Comparison of ENCODE assay signal across 26 cellular contexts in the genomic region with DNA sequence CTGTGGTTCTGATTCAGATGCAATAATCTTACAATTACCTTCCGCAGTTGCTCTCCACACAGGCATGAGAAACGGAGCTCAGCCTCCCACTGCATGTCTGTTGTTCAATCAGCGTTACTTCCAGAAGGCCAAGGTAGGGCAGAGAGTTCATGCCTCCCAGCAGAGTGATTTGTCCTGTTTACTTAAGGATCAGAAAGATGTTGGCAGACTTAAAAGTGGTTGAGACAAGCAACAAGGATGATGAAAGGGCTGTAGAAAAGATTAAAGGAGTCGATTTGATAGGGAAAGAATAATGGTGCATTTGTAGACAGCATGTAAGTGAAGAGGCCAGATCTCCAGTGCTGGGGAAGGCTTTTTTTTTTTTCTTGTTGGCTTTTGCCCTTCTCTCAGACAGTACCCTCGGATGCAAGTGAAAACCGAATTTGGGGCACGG. TPM values are rescaled to one million over a fixed set of nuclear protein-coding genes. Genes with fewer than 3 reads are reported as not detected.
A peak's percentile ranks its signal among the peaks of the same experiment; 100 is the strongest.
DNase-seq lines count a peak whose midpoint lies in the region; FAIRE-seq and TF ChIP-seq lines count a peak whose summit lies in the region.
"Had no signal": no experiment of that assay in that cellular context is flagged by ENCODE, and none has a peak within 500 bp of the region (broad histone marks: within the 10 kb centered on the region; RNA-seq: fewer than 3 reads in every experiment).

No MANE protein-coding gene starts in this region.

- no peak overlapping the region for H3K4me3 ChIP-seq in LNCaP clone FGC (ENCODE audit: low read depth, low read length)
- no peak overlapping the region for H3K4me3 ChIP-seq in bronchial epithelial cell (ENCODE audit: low read depth, low read length)
- H3K4me3 ChIP-seq in small intestine (ENCODE audit: low read depth in 1 of 2, low read length in 2 of 2) = no peak overlapping the region
- H3K4me3 ChIP-seq in prostate gland = no peak overlapping the region
- H3K4me3 ChIP-seq: breast epithelium, coronary artery, MG63, spleen, tibial nerve had no signal

- H3K36me3 ChIP-seq in bronchial epithelial cell (ENCODE audit: control insufficient read depth, insufficient read depth, low read length) (no peaks in the 10 kb centered on the region), small intestine (ENCODE audit: control insufficient read depth in 2 of 2, insufficient read depth in 2 of 2, low read length in 2 of 2) (no peaks in the 10 kb centered on the region), prostate gland (no peaks in the 10 kb centered on the region)
- H3K36me3 ChIP-seq: breast epithelium, MG63, spleen, tibial nerve had no signal

- H3K27me3 ChIP-seq in bronchial epithelial cell (ENCODE audit: control insufficient read depth, insufficient read depth, low read length) (no peaks in the 10 kb centered on the region), small intestine (ENCODE audit: control insufficient read depth in 2 of 2, insufficient read depth in 2 of 2, low read length in 2 of 2) (no peaks in the 10 kb centered on the region), prostate gland (replicated peaks; ENCODE audit: insufficient read depth) (no peaks in the 10 kb centered on the region)
- H3K27me3 ChIP-seq: breast epithelium, MG63, spleen, tibial nerve had no signal

- TF ChIP-seq POLR2A in prostate gland (IDR thresholded peaks at IDR 0.05) = no peak

- H3K4me1 ChIP-seq in small intestine (ENCODE audit: control insufficient read depth in 2 of 2, insufficient read depth in 1 of 2, low read depth in 1 of 2, low read length in 1 of 2) = peaks cover 0 to 2% of the 10 kb centered on the region in 2 donors
- H3K4me1 ChIP-seq in prostate gland (replicated peaks) = no peaks in the 10 kb centered on the region
- H3K4me1 ChIP-seq: breast epithelium, tibial nerve had no signal

- DNase-seq in LNCaP clone FGC (ENCODE audit: low read depth) (peak; percentile 26), bronchial epithelial cell (ENCODE audit: low read depth) (peak; percentile 93), small intestine (peak; percentile 44), prostate gland (ENCODE audit: low spot score) (no peak), NCI-H526 (lab: John Stamatoyannopoulos, UW) (no peak)
- DNase-seq: activated CD4-positive, alpha-beta T cell treated with anti-CD3 and anti-CD28 coated beads for 1 hour; activated naive CD4-positive, alpha-beta T cell treated with Interleukin-2 at 50 U/mL for 16 hours; activated T-cell treated with anti-CD3 and anti-CD28 coated beads, Interleukin-2, amount 50 U/mL, for 4 hours; amniotic stem cell; CD4-positive, alpha-beta memory T cell; H7; MG63; NCI-H1417; NCI-H526 treated with DMSO at 0.1 percent for 48 hours; nucleus accumbens; retina; stimulated activated naive CD8-positive, alpha-beta T cell treated with anti-CD3 and anti-CD28 coated beads, Interleukin-15, amount 100 ng/mL, for 72 hours had no signal

- no peak for FAIRE-seq in bronchial epithelial cell (lab: Jason Lieb, UNC)
- no peak for FAIRE-seq in small intestine (lab: Jason Lieb, UNC)
- FAIRE-seq: kidney had no signal

- no peaks in the 10 kb centered on the region for H3K9me3 ChIP-seq in small intestine (ENCODE audit: control insufficient read depth, low read depth)
- no peaks in the 10 kb centered on the region for H3K9me3 ChIP-seq in prostate gland
- H3K9me3 ChIP-seq: breast epithelium, MG63, spleen, tibial nerve had no signal

- no peak for TF ChIP-seq CTCF in LNCaP clone FGC (IDR thresholded peaks at IDR 0.05; ENCODE audit: control insufficient read depth, extremely low read depth, insufficient read depth)
- no peak for TF ChIP-seq CTCF in bronchial epithelial cell (IDR thresholded peaks at IDR 0.05; ENCODE audit: insufficient read depth, low read length, severe bottlenecking)
- no peak for TF ChIP-seq CTCF in prostate gland (IDR thresholded peaks at IDR 0.05)

- WGBS in small intestine, 3 donors = 20 to 63% (median 32%) methylated on average over 7 of the region's 7 CpGs
- WGBS in prostate gland = 44% methylated on average over 7 of the region's 7 CpGs

- intact Hi-C loops in prostate gland (cut with DNase I) = no loop called here

- H3K27ac ChIP-seq in small intestine (ENCODE audit: low read depth in 1 of 2, low read length in 1 of 2) = no peak overlapping the region
- H3K27ac ChIP-seq in prostate gland = no peak overlapping the region
- H3K27ac ChIP-seq: breast epithelium, coronary artery, HL-60, spleen, tibial nerve had no signal

RNA-seq across cellular contexts. Expression of gene ARMH1, which starts 26.6 kb away (rescaled TPM):
- total RNA-seq in bronchial epithelial cell (0.38 TPM in 1 of 2 replicates, not detected in the other), prostate gland (1 to 10 TPM; 1.0 to 3.6 TPM)
- polyA plus RNA-seq in small intestine = 1 to 10 TPM; 2.7 to 6.5 (median 4.2) TPM
- total RNA-seq: glomerular endothelial cell had no signal

RNA-seq across cellular contexts. Expression of gene TMEM53, which starts 26.9 kb away (rescaled TPM):
- total RNA-seq in bronchial epithelial cell (6.1 and 8.3 TPM in 2 replicates), prostate gland (1 to 10 TPM; 2.7 to 6.9 TPM)
- polyA plus RNA-seq in small intestine = 10 to 100 TPM; 20.1 to 27.2 (median 25.4) TPM

RNA-seq across cellular contexts. Expression of gene RNU5D-1, which starts 29.8 kb away (rescaled TPM):
- total RNA-seq in bronchial epithelial cell (not detected in 2 replicates), prostate gland (not detected)
- not detected for polyA plus RNA-seq in small intestine
- total RNA-seq: activated CD8-positive, alpha-beta memory T cell treated with anti-CD3 and anti-CD28 coated beads for 36 hours; activated T-cell treated with anti-CD3 and anti-CD28 coated beads, Interleukin-2, amount 50 U/mL, for 4 hours; breast epithelium; CD4-positive, alpha-beta memory T cell; glomerular endothelial cell; H7; kidney; Right ventricle myocardium inferior; spleen; tibial nerve had no signal
- polyA plus RNA-seq: CD4-positive, alpha-beta memory T cell; spleen had no signal

RNA-seq across cellular contexts. Expression of gene KIF2C, which starts 38.5 kb away (rescaled TPM):
- total RNA-seq in bronchial epithelial cell = 0.79 and 1.2 TPM in 2 replicates
- 10 to 100 TPM in 1 of 3 donors, 1 to 10 TPM in 2; 1.1 to 17.7 (median 1.3) TPM for polyA plus RNA-seq in small intestine
- total RNA-seq in prostate gland = 10 to 100 TPM in 1 of 2 donors, 1 to 10 TPM in 1; 3.5 to 13.2 TPM

Comparison
In these comparisons a context has a peak if more than half of its experiments do, and no peak if none do; other contexts are left out.
1. DNase-seq: peak in LNCaP clone FGC (single experiment), bronchial epithelial cell (single experiment) and small intestine (single experiment); none in prostate gland (single experiment) and NCI-H526 (0 of 2).